Comparison of ENCODE assay signal across 8 cellular contexts in genomic region chr9:126705311-126705766, GRCh38.
DNase-seq lines count a peak whose midpoint lies in the region; ATAC-seq and TF ChIP-seq lines count a peak whose summit lies in the region.

No MANE protein-coding gene starts in this region.

- intact Hi-C loops in left colon (cut with DNase I, micrococcal nuclease), result loop anchor here in 1 of 2 donors (5.0 kb wide), 1 partner anchor 77 kb away; no protein-coding TSS in a partner anchor

- peak overlapping the region in 1 of 2 donors; percentile 3 for H3K4me3 ChIP-seq in cardiac fibroblast (replicated peaks in 1 of 2; ENCODE audit: low read depth in 2 of 2, low read length in 2 of 2)

- peak; percentile 88 for TF ChIP-seq CTCF in AG09319 (IDR thresholded peaks at IDR 0.05; ENCODE audit: low read depth, low read length)
- TF ChIP-seq CTCF in cardiac fibroblast (IDR thresholded peaks at IDR 0.05; ENCODE audit: low read depth, low read length), result peak; percentile 91

- DNase-seq in AG09319 (ENCODE audit: extremely low read depth, low read depth), result no peak
- peak; percentile 81 for DNase-seq in NCI-H2196 (lab: John Stamatoyannopoulos, UW; ENCODE audit: unreplicated experiment)
- DNase-seq in cardiac fibroblast (ENCODE audit: low read depth in 2 of 2), result peak; percentile 63 to 67
- DNase-seq in left colon, result peak; percentile 46 to 81
- peak; percentile 89 to 91 for DNase-seq in stimulated activated CD4-positive, alpha-beta T cell treated with anti-CD3 and anti-CD28 coated beads, Interleukin-2, amount 100 ng/mL, for 24 hours

- ATAC-seq in GM21786 (IDR thresholded peaks at IDR 0.05; ENCODE audit: unreplicated experiment) (peak; percentile 62), left colon (peak; percentile 76), GM21529 (IDR thresholded peaks at IDR 0.05; ENCODE audit: unreplicated experiment) (no peak)
- peak; percentile 70 to 77 for ATAC-seq in activated CD4-positive, CD25-positive, alpha-beta regulatory T cell treated with anti-CD3 and anti-CD28 coated beads, Interleukin-2, amount 50 U/mL, for 24 hours
